Comparison of ENCODE assay signal across 27 cellular contexts in the genomic region with DNA sequence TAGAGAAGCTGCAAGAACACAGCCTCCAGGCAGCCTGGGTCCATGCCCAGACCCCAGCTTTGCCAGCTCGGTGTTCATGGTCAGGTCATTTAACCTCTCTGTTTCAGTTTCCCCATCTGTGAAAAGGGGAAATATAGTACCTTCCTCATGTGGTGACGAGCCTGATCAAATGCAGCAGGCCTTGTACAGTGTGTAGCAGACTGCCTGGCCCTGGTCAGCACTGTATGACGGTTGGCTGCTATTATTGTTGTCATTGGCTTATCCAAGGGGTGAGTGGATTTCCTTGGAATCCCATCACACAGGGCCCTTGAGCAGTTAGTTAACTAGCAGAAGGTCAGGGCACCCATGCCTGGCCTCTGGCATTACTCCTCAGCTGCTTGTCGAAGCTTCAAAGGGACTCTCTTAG. TPM values are rescaled to one million over a fixed set of nuclear protein-coding genes. Genes with fewer than 3 reads are reported as not detected.
A peak's percentile ranks its signal among the peaks of the same experiment; 100 is the strongest.
DNase-seq lines count a peak whose midpoint lies in the region; ATAC-seq, FAIRE-seq and TF ChIP-seq lines count a peak whose summit lies in the region.
"Had no signal": no experiment of that assay in that cellular context is flagged by ENCODE, and none has a peak within 500 bp of the region (broad histone marks: within the 10 kb centered on the region; RNA-seq: fewer than 3 reads in every experiment).

No MANE protein-coding gene starts in this region.

- H3K27ac ChIP-seq in rectal smooth muscle tissue (ENCODE audit: low read depth, low read length), result peak overlapping the region; percentile 66
- H3K27ac ChIP-seq: A549, SJCRH30 had no signal

- no peak for TF ChIP-seq POLR2A in H54 (IDR thresholded peaks at IDR 0.05; ENCODE audit: low read depth, low read length)

- no peak for ATAC-seq in omental fat pad (ENCODE audit: low FRiP score)
- ATAC-seq in activated CD4-positive, CD25-positive, alpha-beta regulatory T cell treated with anti-CD3 and anti-CD28 coated beads, Interleukin-2, amount 50 U/mL, for 24 hours, result no peak
- ATAC-seq: A549, HCT116, left colon, WTC11 had no signal

- H3K4me1 ChIP-seq in rectal smooth muscle tissue (ENCODE audit: control insufficient read depth, insufficient read depth, low read length), result peaks cover 7% of the 10 kb centered on the region

- no peaks in the 10 kb centered on the region for H3K36me3 ChIP-seq in rectal smooth muscle tissue (ENCODE audit: control insufficient read depth, insufficient read depth, low read length)
- H3K36me3 ChIP-seq: SJCRH30 had no signal

- peak; percentile 59 for DNase-seq in CD1c-positive myeloid dendritic cell (ENCODE audit: extremely low spot score)
- peak; percentile 36 for DNase-seq in MV-4-11 (lab: John Stamatoyannopoulos, UW)
- DNase-seq in fibroblast of the aortic adventitia (ENCODE audit: low read depth), result peak; percentile 35
- no peak for DNase-seq in omental fat pad (ENCODE audit: low spot score)
- no peak for DNase-seq in H54 (ENCODE audit: insufficient read length, low spot score)
- DNase-seq in C1 segment of cervical spinal cord (lab: John Stamatoyannopoulos, UW), result no peak
- DNase-seq: activated CD4-positive, alpha-beta T cell treated with anti-CD3 and anti-CD28 coated beads, Interleukin-2, amount 10 ng/mL, durations not matched to agents 7 days and 5 days; activated effector memory CD4-positive, alpha-beta T cell treated with Interleukin-2 at 50 U/mL for 16 hours; activated T-cell treated with anti-CD3 and anti-CD28 coated beads, Interleukin-2, amount 50 U/mL, for 1 hour; AML-193; anterior cingulate cortex; CD4-positive, alpha-beta memory T cell; hippocampal formation; immature natural killer cell; left colon; mammary epithelial cell; NCI-H146; NCI-H446; NCI-H82; SJCRH30; stimulated activated CD4-positive, alpha-beta T cell treated with anti-CD3 and anti-CD28 coated beads, Interleukin-4, amount 100 ng/mL, for 24 hours had no signal

- TF ChIP-seq CTCF in fibroblast of the aortic adventitia (IDR thresholded peaks at IDR 0.05; ENCODE audit: insufficient read depth, low read length) (no peak), omental fat pad (IDR thresholded peaks at IDR 0.05) (no peak)

- H3K27me3 ChIP-seq in rectal smooth muscle tissue (ENCODE audit: control insufficient read depth, insufficient read depth, low read length), result no peaks in the 10 kb centered on the region
- H3K27me3 ChIP-seq: SJCRH30 had no signal

- H3K4me3 ChIP-seq in fibroblast of the aortic adventitia (ENCODE audit: low read depth, low read length), result no peak overlapping the region
- no peak overlapping the region for H3K4me3 ChIP-seq in rectal smooth muscle tissue (ENCODE audit: low read length)
- H3K4me3 ChIP-seq: A549, SJCRH30 had no signal

- H3K9ac ChIP-seq in rectal smooth muscle tissue (ENCODE audit: low read length), result no peak overlapping the region

- no peak for FAIRE-seq in H54 (lab: Jason Lieb, UNC)
- FAIRE-seq: A549, endothelial cell of umbilical vein had no signal

RNA-seq across cellular contexts. Expression of a gene that starts 6.6 kb away (rescaled TPM):
- 1.4 and 6.5 TPM in 2 replicates for total RNA-seq in fibroblast of the aortic adventitia (ENCODE audit: low replicate concordance)
- total RNA-seq in omental fat pad, result 1 to 10 TPM; 3.3 to 8.6 (median 4.4) TPM
- total RNA-seq: activated CD4-positive, alpha-beta T cell treated with anti-CD3 and anti-CD28 coated beads, Interleukin-2, amount 10 ng/mL, durations not matched to agents 7 days and 5 days had no signal

Comparison
In these comparisons a context has a peak if more than half of its experiments do, and no peak if none do; other contexts are left out.
1. DNase-seq: peak in CD1c-positive myeloid dendritic cell (single experiment), MV-4-11 (single experiment) and fibroblast of the aortic adventitia (single experiment); none in omental fat pad (single experiment), H54 (single experiment) and C1 segment of cervical spinal cord (0 of 14).